In genomic region chr11:62295504-62295903, GRCh38 we compare ENCODE assay signal across 1 cellular context.
TF ChIP-seq lines count a peak whose summit lies in the region.

No MANE protein-coding gene starts in this region.

TF ChIP-seq in liver, 16 proteins besides CTCF, POLR2A, EP300 and RAD21 (continued from another document):
- peak; percentile 97 for TF ChIP-seq REST (IDR thresholded peaks at IDR 0.05)
